Comparison of ENCODE assay signal across 8 cellular contexts in genomic region chr11:62680825-62681240, GRCh38. TPM values are rescaled to one million over a fixed set of nuclear protein-coding genes. Genes with fewer than 3 reads are reported as not detected.
DNase-seq lines count a peak whose midpoint lies in the region; ATAC-seq and TF ChIP-seq lines count a peak whose summit lies in the region.

No MANE protein-coding gene starts in this region.

- peaks cover 11% of the 10 kb centered on the region for H3K4me1 ChIP-seq in colonic mucosa
- peaks cover 3% of the 10 kb centered on the region for H3K4me1 ChIP-seq in mesendoderm (ENCODE audit: control insufficient read depth, low read depth, low read length)

- no peak overlapping the region for H2BK15ac ChIP-seq in mesendoderm (replicated peaks; ENCODE audit: low read depth)

- H3K36me3 ChIP-seq in colonic mucosa (no peaks in the 10 kb centered on the region), mesendoderm (ENCODE audit: control insufficient read depth, insufficient read depth, low read length) (peaks cover 5% of the 10 kb centered on the region)

- no peak overlapping the region for H3K27ac ChIP-seq in colonic mucosa
- H3K27ac ChIP-seq in mesendoderm (ENCODE audit: low read depth, low read length) = no peak overlapping the region

- H3K9ac ChIP-seq in colonic mucosa (ENCODE audit: low read depth in 2 of 2, low read length in 2 of 2) (peak overlapping the region in 1 of 2 donors; percentile 56), mesendoderm (ENCODE audit: low read length) (no peak overlapping the region)

- peak; percentile 27 for TF ChIP-seq CTCF in colonic mucosa (IDR thresholded peaks at IDR 0.05)

- H3K4me3 ChIP-seq in colonic mucosa (no peak overlapping the region), mesendoderm (ENCODE audit: low read length) (no peak overlapping the region)

- peaks cover 9% of the 10 kb centered on the region for H3K79me1 ChIP-seq in mesendoderm (ENCODE audit: low read length)

- H3K79me2 ChIP-seq in mesendoderm (ENCODE audit: control insufficient read depth, insufficient read depth, low read length) = peaks cover 10% of the 10 kb centered on the region

- H3K4me2 ChIP-seq in mesendoderm (ENCODE audit: low read length) = no peak overlapping the region

- no peak overlapping the region for H2AK5ac ChIP-seq in mesendoderm (ENCODE audit: low read length)

- ATAC-seq in GM21447 (IDR thresholded peaks at IDR 0.05; ENCODE audit: unreplicated experiment) = peak; percentile 51
- no peak for ATAC-seq in GM21360 (IDR thresholded peaks at IDR 0.05; ENCODE audit: unreplicated experiment)
- no peak for ATAC-seq in GM19452 (IDR thresholded peaks at IDR 0.05; ENCODE audit: unreplicated experiment)

- H3K18ac ChIP-seq in mesendoderm (ENCODE audit: low read length) = no peak overlapping the region

- no peak overlapping the region for H2BK5ac ChIP-seq in mesendoderm (ENCODE audit: low read length)

- no peak overlapping the region for H4K8ac ChIP-seq in mesendoderm (ENCODE audit: low read depth, low read length)

- H2BK120ac ChIP-seq in mesendoderm (ENCODE audit: low read depth, low read length) = no peak overlapping the region

- H3K27me3 ChIP-seq in colonic mucosa (no peaks in the 10 kb centered on the region), mesendoderm (ENCODE audit: insufficient read depth, low read length, poor library complexity) (no peaks in the 10 kb centered on the region)

- intact Hi-C loops in colonic mucosa (cut with DNase I) = no loop called here

- H3K56ac ChIP-seq in mesendoderm (ENCODE audit: low read length) = peak overlapping the region; percentile 25

- H4K5ac ChIP-seq in mesendoderm (ENCODE audit: low read length) = no peak overlapping the region

- H3K9me3 ChIP-seq in colonic mucosa = no peaks in the 10 kb centered on the region

- no CpG with 5 or more reads among the region's 4 CpGs for WGBS in mesendoderm (ENCODE audit: extremely low coverage, insufficient coverage, low lambda C conversion rate)

- H3K4ac ChIP-seq in mesendoderm (ENCODE audit: low read depth, low read length) = no peak overlapping the region

- DNase-seq in DMS 273 treated with DMSO at 0.1 percent for 48 hours (lab: John Stamatoyannopoulos, UW) (peak; percentile 47), MV-4-11 (lab: John Stamatoyannopoulos, UW) (peak; percentile 68), SW 1271 (lab: John Stamatoyannopoulos, UW) (peak; percentile 53 to 71), colonic mucosa (peak; percentile 59), mesendoderm (peak; percentile 50)

- no peak overlapping the region for H3K23ac ChIP-seq in mesendoderm (ENCODE audit: low read length)

RNA-seq across cellular contexts. Expression of gene UBXN1, which starts 2.0 kb away (rescaled TPM):
- total RNA-seq in colonic mucosa = 10 to 100 TPM; 74.8 to 87.8 TPM
- 98.6 TPM for polyA plus RNA-seq in mesendoderm (2013, experiment 1 of 2)
- 99.8 TPM for polyA plus RNA-seq in mesendoderm (2013, experiment 2 of 2)

RNA-seq across cellular contexts. Expression of gene LRRN4CL, which starts 8.5 kb away (rescaled TPM):
- total RNA-seq in colonic mucosa = 1 to 10 TPM in 1 of 2 donors, under 1 TPM in 1; 0.82 to 3.3 TPM
- polyA plus RNA-seq in mesendoderm (2013, experiment 1 of 2) = 0.15 TPM
- 0.13 TPM for polyA plus RNA-seq in mesendoderm (2013, experiment 2 of 2)

RNA-seq across cellular contexts. Expression of gene LBHD1, which starts 8.8 kb away (rescaled TPM):
- 10 to 100 TPM in 1 of 2 donors, 1 to 10 TPM in 1; 7.1 to 12.3 TPM for total RNA-seq in colonic mucosa
- polyA plus RNA-seq in mesendoderm (2013, experiment 1 of 2) = 2.7 TPM
- 2.5 TPM for polyA plus RNA-seq in mesendoderm (2013, experiment 2 of 2)

RNA-seq across cellular contexts. Expression of gene UQCC3, which starts 9.4 kb away (rescaled TPM):
- total RNA-seq in colonic mucosa = 10 to 100 TPM; 13.9 to 23.2 TPM
- polyA plus RNA-seq in mesendoderm (2013, experiment 1 of 2) = 22.0 TPM
- polyA plus RNA-seq in mesendoderm (2013, experiment 2 of 2) = 21.6 TPM

RNA-seq across cellular contexts. Expression of gene CSKMT, which starts 15.7 kb away (rescaled TPM):
- 10 to 100 TPM in 1 of 2 donors, 1 to 10 TPM in 1; 9.4 to 27.0 TPM for total RNA-seq in colonic mucosa
- polyA plus RNA-seq in mesendoderm (2013, experiment 1 of 2) = 27.5 TPM
- polyA plus RNA-seq in mesendoderm (2013, experiment 2 of 2) = 24.4 TPM
